ENCODE assay signal across 15 cellular contexts in genomic region chr16:4962716-4963115, GRCh38. TPM values are rescaled to one million over a fixed set of nuclear protein-coding genes. Genes with fewer than 3 reads are reported as not detected.
"Had no signal": no experiment of that assay in that cellular context is flagged by ENCODE, and none has a peak within 500 bp of the region (broad histone marks: within the 10 kb centered on the region; RNA-seq: fewer than 3 reads in every experiment).

No MANE protein-coding gene starts in this region.

- DNase-seq: activated CD4-positive, alpha-beta T cell treated with anti-CD3 and anti-CD28 coated beads for 4 hours; activated CD8-positive, alpha-beta memory T cell treated with anti-CD3 and anti-CD28 coated beads, Interleukin-2, amount 50 U/mL, for 48 hours; activated CD8-positive, alpha-beta T cell treated with anti-CD3 and anti-CD28 coated beads, Interleukin-2, amount 10 ng/mL, durations not matched to agents 7 days and 5 days; effector memory CD8-positive, alpha-beta T cell; mesenchymal stem cell; pancreas; stimulated activated CD4-positive, alpha-beta T cell treated with anti-CD3 and anti-CD28 coated beads, Interleukin-4, amount 100 ng/mL, for 4 hours; stimulated activated naive CD8-positive, alpha-beta T cell treated with anti-CD3 and anti-CD28 coated beads, Interleukin-15, amount 100 ng/mL, for 72 hours; tibial artery had no signal

- H3K4me3 Mint-ChIP-seq: activated CD8-positive, alpha-beta T cell treated with anti-CD3 and anti-CD28 coated beads, Interleukin-2, amount 10 ng/mL, durations not matched to agents 7 days and 5 days; effector memory CD8-positive, alpha-beta T cell; stimulated activated naive CD8-positive, alpha-beta T cell treated with anti-CD3 and anti-CD28 coated beads, Interleukin-15, amount 100 ng/mL, for 72 hours had no signal

- H3K27ac ChIP-seq: coronary artery, left lung, pancreas, skin epidermis, tibial artery had no signal

- H3K27me3 ChIP-seq: pancreas, tibial artery had no signal

- H3K27ac Mint-ChIP-seq: activated CD8-positive, alpha-beta T cell treated with anti-CD3 and anti-CD28 coated beads, Interleukin-2, amount 10 ng/mL, durations not matched to agents 7 days and 5 days; effector memory CD8-positive, alpha-beta T cell; stimulated activated naive CD8-positive, alpha-beta T cell treated with anti-CD3 and anti-CD28 coated beads, Interleukin-15, amount 100 ng/mL, for 72 hours had no signal

- H3K9me3 Mint-ChIP-seq: effector memory CD8-positive, alpha-beta T cell; stimulated activated naive CD8-positive, alpha-beta T cell treated with anti-CD3 and anti-CD28 coated beads, Interleukin-15, amount 100 ng/mL, for 72 hours had no signal

- ATAC-seq: activated CD8-positive, alpha-beta T cell treated with anti-CD3 and anti-CD28 coated beads, Interleukin-2, amount 10 ng/mL, durations not matched to agents 7 days and 5 days; effector memory CD8-positive, alpha-beta T cell; left lung; pancreas; SK-N-SH treated with all-trans-retinoic acid at 6 μM for 48 hours; stimulated activated naive CD8-positive, alpha-beta T cell treated with anti-CD3 and anti-CD28 coated beads, Interleukin-15, amount 100 ng/mL, for 72 hours had no signal

- H3K9me3 ChIP-seq: left lung, pancreas, tibial artery had no signal

- H3K36me3 ChIP-seq: left lung, pancreas, tibial artery had no signal

- H3K4me3 ChIP-seq: coronary artery, left lung, pancreas, skin epidermis, tibial artery had no signal

RNA-seq across cellular contexts. Expression of gene SEC14L5, which starts 4.6 kb away (rescaled TPM):
- total RNA-seq: activated CD8-positive, alpha-beta T cell treated with anti-CD3 and anti-CD28 coated beads, Interleukin-2, amount 10 ng/mL, durations not matched to agents 7 days and 5 days; glomerular endothelial cell; T-helper 1 cell treated with Interleukin-12 subunit alpha and Interleukin-12 subunit beta and Interleukin-4 antibody, amounts not matched to agents 30 ng/mL and 1 ng/mL, for 36 hours had no signal

RNA-seq across cellular contexts. Expression of gene PPL, which starts 25.8 kb away (rescaled TPM):
- total RNA-seq: activated CD8-positive, alpha-beta T cell treated with anti-CD3 and anti-CD28 coated beads, Interleukin-2, amount 10 ng/mL, durations not matched to agents 7 days and 5 days; T-helper 1 cell treated with Interleukin-12 subunit alpha and Interleukin-12 subunit beta and Interleukin-4 antibody, amounts not matched to agents 30 ng/mL and 1 ng/mL, for 36 hours had no signal
